ENCODE assay signal across 16 cellular contexts in genomic region chr6:142881771-142882170, GRCh38.
A peak's percentile ranks its signal among the peaks of the same experiment; 100 is the strongest.
DNase-seq lines count a peak whose midpoint lies in the region; ATAC-seq, FAIRE-seq and TF ChIP-seq lines count a peak whose summit lies in the region.
"Had no signal": no experiment of that assay in that cellular context is flagged by ENCODE, and none has a peak within 500 bp of the region (broad histone marks: within the 10 kb centered on the region; RNA-seq: fewer than 3 reads in every experiment).

No MANE protein-coding gene starts in this region.

- no peak overlapping the region for H3K4me3 ChIP-seq in Panc1 (ENCODE audit: low read depth in 2 of 2, low read length in 2 of 2)
- no peak overlapping the region for H3K4me3 ChIP-seq in K562
- H3K4me3 ChIP-seq in small intestine (ENCODE audit: low read depth in 1 of 2, low read length in 2 of 2): no peak overlapping the region
- H3K4me3 ChIP-seq: GM23338, left ventricle myocardium inferior, uterus had no signal

- TF ChIP-seq CTCF in Panc1 (IDR thresholded peaks at IDR 0.05) (no peak), K562 (IDR thresholded peaks at IDR 0.05 in 2 of 3, conservative IDR thresholded peaks at IDR 0.05 in 1 of 3; ENCODE audit: insufficient read depth in 2 of 3, low read depth in 1 of 3, low read length in 3 of 3) (no peak)

- H3K4me2 ChIP-seq in K562 (ENCODE audit: insufficient read depth, low read length): no peak overlapping the region
- H3K4me2 ChIP-seq: GM23338 had no signal

- TF ChIP-seq RAD21 in K562 (CRISPR knock-in tag; conservative IDR thresholded peaks at IDR 0.05 in 1 of 2, IDR thresholded peaks at IDR 0.05 in 1 of 2): no peak

- DNase-seq in activated T-cell treated with anti-CD3 and anti-CD28 coated beads, Interleukin-2, amount 50 U/mL, for 4 hours: no peak
- no peak for DNase-seq in activated T-cell treated with anti-CD3 and anti-CD28 coated beads for 4 hours
- DNase-seq in Panc1 (ENCODE audit: low read depth, low spot score): no peak
- no peak for DNase-seq in K562 (ENCODE audit: extremely low read depth in 1 of 4, low spot score in 3 of 4)
- DNase-seq in small intestine: peak; percentile 73
- no peak for DNase-seq in NCI-H524 (lab: John Stamatoyannopoulos, UW)
- DNase-seq in stimulated activated CD8-positive, alpha-beta memory T cell treated with anti-CD3 and anti-CD28 coated beads, Interleukin-4, amount 100 ng/mL, for 48 hours: no peak
- DNase-seq: Caco-2, cortex of kidney, left ventricle myocardium inferior, MM.1S, NCI-H2029 treated with DMSO at 0.1 percent for 48 hours, T1000, uterus had no signal

- CTCF ChIA-PET in Panc1 (lab: Charles Lee): no interaction called here
- CTCF ChIA-PET in K562 (lab: Yijun Ruan, JAX; ENCODE audit: low intra/inter-chr PET ratio): no interaction called here

- no peak for TF ChIP-seq POLR2A in K562 (conservative IDR thresholded peaks at IDR 0.05)

- H3K27me3 ChIP-seq in Panc1 (ENCODE audit: control insufficient read depth, insufficient read depth, low read length) (no peaks in the 10 kb centered on the region), K562 (ENCODE audit: control insufficient read depth in 2 of 2, insufficient read depth in 2 of 2, low read length in 2 of 2) (peaks cover 3 to 8% of the 10 kb centered on the region in 2 experiments; a peak in 2 of 5 replicates), small intestine (ENCODE audit: control insufficient read depth in 2 of 2, insufficient read depth in 2 of 2, low read length in 2 of 2) (no peaks in the 10 kb centered on the region)
- H3K27me3 ChIP-seq: uterus had no signal

- intact Hi-C loops in Panc1 (cut with micrococcal nuclease; ENCODE audit: unreplicated experiment) (no loop called here), K562 (cut with micrococcal nuclease) (no loop called here)

- BruUV-seq in Panc1 (replicated peaks; lab: Mats Ljungman, UMichigan) (no TSS peak), K562 (replicated peaks; lab: Mats Ljungman, UMichigan) (no TSS peak)

- H3K4me1 Mint-ChIP-seq in activated T-cell treated with anti-CD3 and anti-CD28 coated beads, Interleukin-2, amount 50 U/mL, for 4 hours (ENCODE audit: low read depth): peaks cover 89% of the 10 kb centered on the region

- no peaks in the 10 kb centered on the region for H3K36me3 ChIP-seq in Panc1 (ENCODE audit: control insufficient read depth, insufficient read depth, low read length)
- H3K36me3 ChIP-seq in K562 (ENCODE audit: control insufficient read depth, insufficient read depth, low read length): no peaks in the 10 kb centered on the region
- no peaks in the 10 kb centered on the region for H3K36me3 ChIP-seq in small intestine (ENCODE audit: control insufficient read depth in 2 of 2, insufficient read depth in 2 of 2, low read length in 2 of 2)
- H3K36me3 ChIP-seq: left ventricle myocardium inferior, uterus had no signal

- WGBS in K562 (ENCODE audit: insufficient coverage, low coverage, missing lambda C conversion rate): 0% methylated on average over 3 of the region's 3 CpGs
- WGBS in small intestine, 3 donors: 53 to 74% (median 57%) methylated on average over 3 of the region's 3 CpGs

- in situ Hi-C loops in Panc1 (cut with HindIII; ENCODE audit: low pct_unique_long_range_greater_than_20kb, low sequenced_read_pairs) (no loop called here), K562 (cut with MboI) (no loop called here)

- H3K9ac ChIP-seq in K562 (ENCODE audit: insufficient read depth in 1 of 2, low read depth in 2 of 2, low read length in 2 of 2): no peak overlapping the region

- FAIRE-seq in K562 (lab: Jason Lieb, UNC) (no peak), small intestine (lab: Jason Lieb, UNC) (no peak)

- peaks cover 48% of the 10 kb centered on the region for H3K36me3 Mint-ChIP-seq in activated T-cell treated with anti-CD3 and anti-CD28 coated beads, Interleukin-2, amount 50 U/mL, for 4 hours (ENCODE audit: insufficient read depth)

- no peak for TF ChIP-seq EP300 in K562 (IDR thresholded peaks at IDR 0.05; ENCODE audit: low read length)

- no peaks in the 10 kb centered on the region for H3K27me3 Mint-ChIP-seq in activated T-cell treated with anti-CD3 and anti-CD28 coated beads, Interleukin-2, amount 50 U/mL, for 4 hours (ENCODE audit: low read depth)

- no peak overlapping the region for H2AFZ ChIP-seq in K562 (ENCODE audit: low read depth, low read length)
- H2AFZ ChIP-seq: GM23338 had no signal

- peak overlapping the region; percentile 6 for H3K4me3 Mint-ChIP-seq in activated T-cell treated with anti-CD3 and anti-CD28 coated beads, Interleukin-2, amount 50 U/mL, for 4 hours
- H3K4me3 Mint-ChIP-seq: GM23338 had no signal

- POLR2A ChIA-PET in Panc1 (lab: Charles Lee) (no interaction called here), K562 (lab: Yijun Ruan, JAX) (interaction anchor here (0.9 kb wide), 1 partner anchor 13 kb away, joined by 3 read pairs; no protein-coding TSS in a partner anchor)

- H3K9me1 ChIP-seq in K562 (ENCODE audit: control insufficient read depth, insufficient read depth, low read length): no peaks in the 10 kb centered on the region

- peaks cover 20% of the 10 kb centered on the region for H3K4me1 ChIP-seq in Panc1 (ENCODE audit: control insufficient read depth, insufficient read depth, low read length)
- no peaks in the 10 kb centered on the region for H3K4me1 ChIP-seq in K562 (replicated peaks in 1 of 2; ENCODE audit: control insufficient read depth in 2 of 2, insufficient read depth in 2 of 2, low read length in 2 of 2)
- peaks cover 7 to 23% of the 10 kb centered on the region in 2 donors for H3K4me1 ChIP-seq in small intestine (ENCODE audit: control insufficient read depth in 2 of 2, insufficient read depth in 1 of 2, low read depth in 1 of 2, low read length in 1 of 2)
- H3K4me1 ChIP-seq: uterus had no signal

- H3K9me3 ChIP-seq in Panc1 (ENCODE audit: control insufficient read depth, insufficient read depth, low read depth, low read length): no peaks in the 10 kb centered on the region
- no peaks in the 10 kb centered on the region for H3K9me3 ChIP-seq in K562 (replicated peaks; ENCODE audit: control insufficient read depth, insufficient read depth, low read depth, low read length)
- no peaks in the 10 kb centered on the region for H3K9me3 ChIP-seq in small intestine (ENCODE audit: control insufficient read depth, low read depth)
- H3K9me3 ChIP-seq: Caco-2, left ventricle myocardium inferior, uterus had no signal

- no peaks in the 10 kb centered on the region for H3K9me3 Mint-ChIP-seq in activated T-cell treated with anti-CD3 and anti-CD28 coated beads, Interleukin-2, amount 50 U/mL, for 4 hours
- H3K9me3 Mint-ChIP-seq: GM23338 had no signal

- no peak for ATAC-seq in activated T-cell treated with anti-CD3 and anti-CD28 coated beads, Interleukin-2, amount 50 U/mL, for 4 hours
- ATAC-seq in Panc1 (no peak), K562 (no peak), GM19035 (IDR thresholded peaks at IDR 0.05; ENCODE audit: unreplicated experiment) (no peak)
- ATAC-seq: GM23338 had no signal

- no peaks in the 10 kb centered on the region for H4K20me1 ChIP-seq in K562 (replicated peaks; ENCODE audit: control insufficient read depth, insufficient read depth, low read length)

- peak overlapping the region; percentile 49; the same call in 1 of the 2 replicates for H3K27ac ChIP-seq in Panc1 (ENCODE audit: low read length)
- no peak overlapping the region for H3K27ac ChIP-seq in K562 (ENCODE audit: extremely low read depth, low read depth, low read length)
- H3K27ac ChIP-seq in small intestine (ENCODE audit: low read depth in 1 of 2, low read length in 1 of 2): no peak overlapping the region
- H3K27ac ChIP-seq: left ventricle myocardium inferior, uterus had no signal

- no peaks in the 10 kb centered on the region for H3K79me2 ChIP-seq in K562 (ENCODE audit: control insufficient read depth, insufficient read depth, low read length)

TF ChIP-seq in K562, 482 proteins besides CTCF, POLR2A, EP300 and RAD21 (continues in another document):
- TF ChIP-seq ZBTB2 (IDR thresholded peaks at IDR 0.05): no peak
- TF ChIP-seq NR2C1 (IDR thresholded peaks at IDR 0.05): no peak
- TF ChIP-seq NR2C1 (tag; IDR thresholded peaks at IDR 0.05): no peak
- no peak for TF ChIP-seq HDAC2 (IDR thresholded peaks at IDR 0.05)
- TF ChIP-seq CCAR2 (IDR thresholded peaks at IDR 0.05; ENCODE audit: low read depth, low read length): no peak
- no peak for TF ChIP-seq ZFPM2 (CRISPR knock-in tag; IDR thresholded peaks at IDR 0.05)
- no peak for TF ChIP-seq ZHX1 (conservative IDR thresholded peaks at IDR 0.05; ENCODE audit: low read length)
